ENCODE assay signal across 16 cellular contexts in the genomic region with DNA sequence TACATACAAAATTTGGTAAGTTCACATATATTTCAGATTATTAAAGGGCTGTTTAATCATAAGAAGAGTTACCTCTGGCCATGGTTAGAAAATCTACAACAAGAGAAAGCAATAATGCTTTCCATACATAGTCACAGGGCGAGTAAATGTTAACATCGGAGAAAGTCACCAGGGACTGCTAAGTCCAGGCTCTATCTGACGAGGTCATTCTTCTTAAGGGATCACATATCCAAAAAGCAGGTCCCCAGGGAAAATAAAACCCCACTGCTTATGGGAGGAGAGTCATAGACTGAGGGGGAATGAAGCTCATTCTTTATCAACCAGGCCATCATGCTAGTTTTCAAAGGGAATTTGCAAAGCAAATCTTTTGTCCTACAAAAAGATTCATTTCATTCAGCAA. TPM values are rescaled to one million over a fixed set of nuclear protein-coding genes. Genes with fewer than 3 reads are reported as not detected.
DNase-seq lines count a peak whose midpoint lies in the region; ATAC-seq and TF ChIP-seq lines count a peak whose summit lies in the region.
"Had no signal": no experiment of that assay in that cellular context is flagged by ENCODE, and none has a peak within 500 bp of the region (broad histone marks: within the 10 kb centered on the region; RNA-seq: fewer than 3 reads in every experiment).

No MANE protein-coding gene starts in this region.

- intact Hi-C loops in heart right ventricle (cut with DNase I) = no loop called here
- intact Hi-C loops in Right ventricle myocardium inferior (cut with DNase I) = no loop called here

- peak overlapping the region; percentile 32 for H3K4me2 ChIP-seq in smooth muscle cell

- ATAC-seq in heart right ventricle (no peak), Right ventricle myocardium inferior (no peak)
- ATAC-seq: left colon; stimulated activated memory B cell treated with anti-CD40 and anti-IgM and Interleukin-4, amounts not matched to agents 10 μg/mL and 1 μg/mL and 100 μg/mL, for 72 hours had no signal

- H3K79me2 ChIP-seq in smooth muscle cell (ENCODE audit: low read depth) = peaks cover 77% of the 10 kb centered on the region

- H3K4me3 ChIP-seq in heart right ventricle = no peak overlapping the region
- H3K4me3 ChIP-seq in smooth muscle cell = no peak overlapping the region

- H3K27me3 ChIP-seq in heart right ventricle (no peaks in the 10 kb centered on the region), smooth muscle cell (ENCODE audit: low read depth) (no peaks in the 10 kb centered on the region)

- H4K20me1 ChIP-seq in smooth muscle cell (ENCODE audit: low read depth) = peaks cover 49% of the 10 kb centered on the region

- H3K4me1 ChIP-seq in heart right ventricle = peaks cover 2 to 83% (median 75%) of the 10 kb centered on the region in 9 donors
- peaks cover 13% of the 10 kb centered on the region for H3K4me1 ChIP-seq in smooth muscle cell (ENCODE audit: low read depth)

- TF ChIP-seq CTCF in heart right ventricle (IDR thresholded peaks at IDR 0.05) = no peak
- no peak for TF ChIP-seq CTCF in smooth muscle cell (IDR thresholded peaks at IDR 0.05; ENCODE audit: borderline replicate concordance, insufficient read depth, poor library complexity, severe bottlenecking)

- H2AFZ ChIP-seq in smooth muscle cell (ENCODE audit: low read depth) = no peak overlapping the region
- H2AFZ ChIP-seq: parathyroid adenoma had no signal

- H3K9me3 ChIP-seq in heart right ventricle (no peaks in the 10 kb centered on the region), smooth muscle cell (replicated peaks; ENCODE audit: low read depth) (no peaks in the 10 kb centered on the region)

- H3K27ac ChIP-seq in heart right ventricle = peak overlapping the region in 9 of 10 donors; percentile 2 to 98 (median 43)
- H3K27ac ChIP-seq in smooth muscle cell (ENCODE audit: low read depth) = no peak overlapping the region
- H3K27ac ChIP-seq: parathyroid adenoma had no signal

- DNase-seq in heart right ventricle (no peak), Right ventricle myocardium inferior (ENCODE audit: missing footprints) (no peak), RKO (ENCODE audit: low spot score) (peak; percentile 37), hepatic stellate cell (ENCODE audit: low spot score) (peak; percentile 31), smooth muscle cell (lab: John Stamatoyannopoulos, UW; ENCODE audit: unreplicated experiment) (no peak), NCI-H187 (lab: John Stamatoyannopoulos, UW) (no peak), NCI-H146 treated with DMSO at 0.1 percent for 48 hours (lab: John Stamatoyannopoulos, UW; ENCODE audit: unreplicated experiment) (no peak)
- DNase-seq in activated CD4-positive, alpha-beta T cell treated with anti-CD3 and anti-CD28 coated beads for 1 hour = no peak
- DNase-seq: activated CD4-positive, alpha-beta T cell treated with anti-CD3 and anti-CD28 coated beads, Interleukin-2, amount 50 U/mL, for 4 hours; activated naive CD8-positive, alpha-beta T cell treated with anti-CD3 and anti-CD28 coated beads, Interleukin-2, amount 10 ng/mL, durations not matched to agents 7 days and 5 days; foreskin fibroblast; left colon; NCI-H187 treated with DMSO at 0.1 percent for 48 hours; stimulated activated CD4-positive, alpha-beta T cell treated with anti-CD3 and anti-CD28 coated beads, Interleukin-2, amount 100 ng/mL, for 48 hours had no signal

- H3K36me3 ChIP-seq in heart right ventricle (no peaks in the 10 kb centered on the region), smooth muscle cell (ENCODE audit: low read depth) (no peaks in the 10 kb centered on the region)

- H3F3A ChIP-seq in smooth muscle cell (ENCODE audit: low read depth) = peaks cover 7% of the 10 kb centered on the region

- H3K9ac ChIP-seq in smooth muscle cell (ENCODE audit: low read depth) = no peak overlapping the region
- H3K9ac ChIP-seq: parathyroid adenoma had no signal

- 32 to 38% methylated on average over 3 of the region's 3 CpGs for WGBS in heart right ventricle, 2 donors
- 38% methylated on average over 3 of the region's 3 CpGs for WGBS in smooth muscle cell (ENCODE audit: low lambda C conversion rate)

RNA-seq across cellular contexts. Expression of gene PCYT1A, which starts 3.1 kb away (rescaled TPM):
- total RNA-seq in heart right ventricle = 100 to 1,000 TPM in 8 of 10 donors, 10 to 100 TPM in 2; 93.8 to 121 (median 106) TPM
- 10 to 100 TPM; 21.0 to 34.7 TPM for polyA plus RNA-seq in heart right ventricle
- total RNA-seq in Right ventricle myocardium inferior = 103 TPM
- 58.3 and 68.3 TPM in 2 replicates for total RNA-seq in smooth muscle cell
- polyA plus RNA-seq in smooth muscle cell = 19.7 and 23.1 TPM in 2 replicates

RNA-seq across cellular contexts. Expression of gene DYNLT2B, which starts 33.6 kb away (rescaled TPM):
- total RNA-seq in heart right ventricle (1 to 10 TPM; 2.1 to 6.3 (median 3.9) TPM), Right ventricle myocardium inferior (2.9 TPM), smooth muscle cell (12.5 and 24.5 TPM in 2 replicates)
- polyA plus RNA-seq in heart right ventricle (1 to 10 TPM; 4.7 to 8.1 TPM), smooth muscle cell (22.8 and 34.2 TPM in 2 replicates)

RNA-seq across cellular contexts. Expression of gene TM4SF19, which starts 53.8 kb away (rescaled TPM):
- 1 to 10 TPM in 1 of 10 donors, not detected in 9; 1.9 TPM for total RNA-seq in heart right ventricle
- polyA plus RNA-seq in heart right ventricle = under 1 TPM in 1 of 2 donors, not detected in 1; 0.10 TPM
- not detected for total RNA-seq in Right ventricle myocardium inferior
- total RNA-seq in smooth muscle cell = 1.3 TPM in 1 of 2 replicates, not detected in the other
- polyA plus RNA-seq in smooth muscle cell = not detected in 2 replicates
- total RNA-seq: left colon had no signal

Comparison
In these comparisons a context has a peak if more than half of its experiments do, and no peak if none do; other contexts are left out.
1. DNase-seq: peak in RKO (single experiment) and hepatic stellate cell (single experiment); none in heart right ventricle (0 of 2), Right ventricle myocardium inferior (single experiment), smooth muscle cell (single experiment), activated CD4-positive, alpha-beta T cell treated with anti-CD3 and anti-CD28 coated beads for 1 hour (single experiment), NCI-H187 (0 of 2) and NCI-H146 treated with DMSO at 0.1 percent for 48 hours (single experiment).